8 cellular contexts compared by ENCODE assay signal in the genomic region with DNA sequence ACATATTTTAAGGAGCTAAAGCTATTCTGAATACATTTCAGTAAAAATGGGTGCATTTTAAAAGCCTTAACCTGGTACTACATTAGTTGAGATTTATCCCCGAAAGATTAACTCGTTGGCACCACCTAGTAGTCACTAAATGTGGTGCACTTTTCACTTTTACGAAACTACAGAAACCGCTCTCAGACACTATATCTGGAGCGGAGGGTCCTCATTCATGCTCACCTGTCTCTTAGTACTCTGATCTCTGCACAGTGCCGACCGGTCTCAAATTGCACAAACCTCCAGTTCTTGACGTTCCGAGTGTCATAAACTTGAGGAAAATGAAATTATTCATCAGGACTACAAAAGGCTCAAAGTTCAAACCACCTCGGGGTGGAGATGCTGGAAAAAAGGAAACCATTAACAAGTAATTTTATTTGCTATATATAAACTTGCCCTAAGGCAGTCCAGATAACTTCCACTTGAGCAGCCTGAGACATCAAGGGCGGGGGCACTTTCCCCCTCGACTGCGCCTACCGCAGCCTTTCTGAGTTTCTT. TPM values are rescaled to one million over a fixed set of nuclear protein-coding genes. Genes with fewer than 3 reads are reported as not detected.
DNase-seq lines count a peak whose midpoint lies in the region; ATAC-seq and TF ChIP-seq lines count a peak whose summit lies in the region.

No MANE protein-coding gene starts in this region.

- peak overlapping the region; percentile 96 for H3K4me3 ChIP-seq in fibroblast of the aortic adventitia (ENCODE audit: low read depth, low read length)

- CTCF ChIA-PET in activated CD8-positive, alpha-beta T cell treated with anti-CD3 and anti-CD28 coated beads, Interleukin-2, amount 10 ng/mL, durations not matched to agents 7 days and 5 days (lab: Charles Lee), result interaction anchor here (0.7 to 3.3 kb wide), 13 partner anchors 8 to 488 kb away, joined by 3 to 20 read pairs (median 5); partner anchors contain the start of gene CENPS

- H3K4me1 Mint-ChIP-seq in activated CD8-positive, alpha-beta T cell treated with anti-CD3 and anti-CD28 coated beads, Interleukin-2, amount 10 ng/mL, durations not matched to agents 7 days and 5 days (ENCODE audit: low read depth), result peaks cover 18% of the 10 kb centered on the region
- peaks cover 10% of the 10 kb centered on the region in 2 donors for H3K4me1 Mint-ChIP-seq in natural killer cell treated with Interleukin-12 subunit alpha and Interleukin-12 subunit beta and Interleukin-15 and Interleukin-18, amount 100 ng/mL, for 72 hours (ENCODE audit: low read depth in 2 of 2)

- peak overlapping the region; percentile 99 for H3K4me3 Mint-ChIP-seq in activated CD8-positive, alpha-beta T cell treated with anti-CD3 and anti-CD28 coated beads, Interleukin-2, amount 10 ng/mL, durations not matched to agents 7 days and 5 days
- H3K4me3 Mint-ChIP-seq in natural killer cell treated with Interleukin-12 subunit alpha and Interleukin-12 subunit beta and Interleukin-15 and Interleukin-18, amount 100 ng/mL, for 72 hours, result peak overlapping the region; percentile 99

- ATAC-seq in HG02610 (IDR thresholded peaks at IDR 0.05; ENCODE audit: unreplicated experiment), result peak; percentile 35
- ATAC-seq in activated CD8-positive, alpha-beta T cell treated with anti-CD3 and anti-CD28 coated beads, Interleukin-2, amount 10 ng/mL, durations not matched to agents 7 days and 5 days, result peak; percentile 49
- peak in 1 of 2 donors; percentile 45 for ATAC-seq in natural killer cell treated with Interleukin-12 subunit alpha and Interleukin-12 subunit beta and Interleukin-15 and Interleukin-18, amount 100 ng/mL, for 72 hours

- H3K27ac Mint-ChIP-seq in activated CD8-positive, alpha-beta T cell treated with anti-CD3 and anti-CD28 coated beads, Interleukin-2, amount 10 ng/mL, durations not matched to agents 7 days and 5 days, result peak overlapping the region; percentile 98
- peak overlapping the region; percentile 97 to 99 for H3K27ac Mint-ChIP-seq in natural killer cell treated with Interleukin-12 subunit alpha and Interleukin-12 subunit beta and Interleukin-15 and Interleukin-18, amount 100 ng/mL, for 72 hours

- no peaks in the 10 kb centered on the region for H3K9me3 Mint-ChIP-seq in activated CD8-positive, alpha-beta T cell treated with anti-CD3 and anti-CD28 coated beads, Interleukin-2, amount 10 ng/mL, durations not matched to agents 7 days and 5 days (ENCODE audit: insufficient read depth)
- no peaks in the 10 kb centered on the region for H3K9me3 Mint-ChIP-seq in natural killer cell treated with Interleukin-12 subunit alpha and Interleukin-12 subunit beta and Interleukin-15 and Interleukin-18, amount 100 ng/mL, for 72 hours

- peaks cover 12% of the 10 kb centered on the region for H3K36me3 Mint-ChIP-seq in activated CD8-positive, alpha-beta T cell treated with anti-CD3 and anti-CD28 coated beads, Interleukin-2, amount 10 ng/mL, durations not matched to agents 7 days and 5 days (ENCODE audit: low read depth)
- H3K36me3 Mint-ChIP-seq in natural killer cell treated with Interleukin-12 subunit alpha and Interleukin-12 subunit beta and Interleukin-15 and Interleukin-18, amount 100 ng/mL, for 72 hours, result no peaks in the 10 kb centered on the region

- TF ChIP-seq CTCF in fibroblast of the aortic adventitia (IDR thresholded peaks at IDR 0.05; ENCODE audit: insufficient read depth, low read length), result peak; percentile 58

- no peaks in the 10 kb centered on the region for H3K27me3 Mint-ChIP-seq in activated CD8-positive, alpha-beta T cell treated with anti-CD3 and anti-CD28 coated beads, Interleukin-2, amount 10 ng/mL, durations not matched to agents 7 days and 5 days (ENCODE audit: low read depth)
- no peaks in the 10 kb centered on the region for H3K27me3 Mint-ChIP-seq in natural killer cell treated with Interleukin-12 subunit alpha and Interleukin-12 subunit beta and Interleukin-15 and Interleukin-18, amount 100 ng/mL, for 72 hours

- DNase-seq in activated T-cell treated with anti-CD3 and anti-CD28 coated beads for 4 hours, result peak; percentile 10
- no peak for DNase-seq in activated T-cell treated with anti-CD3 and anti-CD28 coated beads, Interleukin-2, amount 50 U/mL, for 48 hours
- DNase-seq in NCI-H2227 treated with DMSO at 0.1 percent for 48 hours (lab: John Stamatoyannopoulos, UW), result peak; percentile 58
- DNase-seq in activated CD8-positive, alpha-beta T cell treated with anti-CD3 and anti-CD28 coated beads, Interleukin-2, amount 10 ng/mL, durations not matched to agents 7 days and 5 days, result peak; percentile 62
- DNase-seq in fibroblast of the aortic adventitia (ENCODE audit: low read depth), result peak; percentile 78
- no peak for DNase-seq in natural killer cell treated with Interleukin-12 subunit alpha and Interleukin-12 subunit beta and Interleukin-15 and Interleukin-18, amount 100 ng/mL, for 72 hours (ENCODE audit: low spot score)
- DNase-seq in occipital lobe (lab: John Stamatoyannopoulos, UW), result no peak

- POLR2A ChIA-PET in activated CD8-positive, alpha-beta T cell treated with anti-CD3 and anti-CD28 coated beads, Interleukin-2, amount 10 ng/mL, durations not matched to agents 7 days and 5 days (lab: Charles Lee), result interaction anchor here (1.2 to 1.8 kb wide), 3 partner anchors 28 to 313 kb away, joined by 3 to 6 read pairs (median 4); partner anchors contain the start of gene CTNNBIP1

RNA-seq across cellular contexts. Expression of gene LZIC, which starts 0.7 kb away (rescaled TPM):
- 10 to 100 TPM; 34.7 to 36.3 TPM for total RNA-seq in activated CD8-positive, alpha-beta T cell treated with anti-CD3 and anti-CD28 coated beads, Interleukin-2, amount 10 ng/mL, durations not matched to agents 7 days and 5 days
- total RNA-seq in fibroblast of the aortic adventitia (ENCODE audit: low replicate concordance) (50.3 and 61.0 TPM in 2 replicates), occipital lobe (90.5 TPM)
- 10 to 100 TPM; 24.8 to 25.5 TPM for total RNA-seq in natural killer cell treated with Interleukin-12 subunit alpha and Interleukin-12 subunit beta and Interleukin-15 and Interleukin-18, amount 100 ng/mL, for 72 hours

RNA-seq across cellular contexts. Expression of gene NMNAT1, which starts 0.8 kb away (rescaled TPM):
- 1 to 10 TPM; 6.2 to 6.3 TPM for total RNA-seq in activated CD8-positive, alpha-beta T cell treated with anti-CD3 and anti-CD28 coated beads, Interleukin-2, amount 10 ng/mL, durations not matched to agents 7 days and 5 days
- total RNA-seq in fibroblast of the aortic adventitia (ENCODE audit: low replicate concordance) (9.7 and 10.6 TPM in 2 replicates), occipital lobe (6.1 TPM)
- total RNA-seq in natural killer cell treated with Interleukin-12 subunit alpha and Interleukin-12 subunit beta and Interleukin-15 and Interleukin-18, amount 100 ng/mL, for 72 hours, result 10 to 100 TPM in 1 of 2 donors, 1 to 10 TPM in 1; 9.8 to 12.3 TPM

RNA-seq across cellular contexts. Expression of gene CTNNBIP1, which starts 32.4 kb away (rescaled TPM):
- total RNA-seq in activated CD8-positive, alpha-beta T cell treated with anti-CD3 and anti-CD28 coated beads, Interleukin-2, amount 10 ng/mL, durations not matched to agents 7 days and 5 days, result 10 to 100 TPM; 18.2 to 23.6 TPM
- total RNA-seq in fibroblast of the aortic adventitia (ENCODE audit: low replicate concordance) (11.9 and 12.3 TPM in 2 replicates), occipital lobe (40.1 TPM)
- total RNA-seq in natural killer cell treated with Interleukin-12 subunit alpha and Interleukin-12 subunit beta and Interleukin-15 and Interleukin-18, amount 100 ng/mL, for 72 hours, result 10 to 100 TPM; 12.5 to 18.7 TPM

RNA-seq across cellular contexts. Expression of gene RBP7, which starts 54.6 kb away (rescaled TPM):
- total RNA-seq in activated CD8-positive, alpha-beta T cell treated with anti-CD3 and anti-CD28 coated beads, Interleukin-2, amount 10 ng/mL, durations not matched to agents 7 days and 5 days, result not detected
- total RNA-seq in fibroblast of the aortic adventitia (ENCODE audit: low replicate concordance) (not detected in 2 replicates), occipital lobe (not detected)
- total RNA-seq in natural killer cell treated with Interleukin-12 subunit alpha and Interleukin-12 subunit beta and Interleukin-15 and Interleukin-18, amount 100 ng/mL, for 72 hours, result not detected

Comparison
In these comparisons a context has a peak if more than half of its experiments do, and no peak if none do; other contexts are left out.
1. DNase-seq: peak in activated T-cell treated with anti-CD3 and anti-CD28 coated beads for 4 hours (single experiment), NCI-H2227 treated with DMSO at 0.1 percent for 48 hours (single experiment), activated CD8-positive, alpha-beta T cell treated with anti-CD3 and anti-CD28 coated beads, Interleukin-2, amount 10 ng/mL, durations not matched to agents 7 days and 5 days (single experiment) and fibroblast of the aortic adventitia (single experiment); none in activated T-cell treated with anti-CD3 and anti-CD28 coated beads, Interleukin-2, amount 50 U/mL, for 48 hours (0 of 2), natural killer cell treated with Interleukin-12 subunit alpha and Interleukin-12 subunit beta and Interleukin-15 and Interleukin-18, amount 100 ng/mL, for 72 hours (single experiment) and occipital lobe (single experiment).